Comparison of ENCODE assay signal across 18 cellular contexts in genomic region chr15:92596623-92597022, GRCh38.
"Had no signal": no experiment of that assay in that cellular context is flagged by ENCODE, and none has a peak within 500 bp of the region (broad histone marks: within the 10 kb centered on the region; RNA-seq: fewer than 3 reads in every experiment).

No MANE protein-coding gene starts in this region.

- H3K36me3 ChIP-seq: heart left ventricle, neutrophil, stomach, uterus had no signal

- H3K27ac ChIP-seq: epithelial cell of prostate, foreskin keratinocyte, neutrophil, psoas muscle, stomach had no signal

- ATAC-seq: foreskin keratinocyte; naive thymus-derived CD4-positive, alpha-beta T cell had no signal

- H3K27me3 ChIP-seq: stomach, uterus had no signal

- H3K4me1 ChIP-seq: psoas muscle, uterus had no signal

- H3K4me3 ChIP-seq: lung, psoas muscle, stomach, uterus had no signal

- H3K9me3 ChIP-seq: heart left ventricle, neutrophil, psoas muscle, stomach, uterus had no signal

- DNase-seq: effector memory CD4-positive, alpha-beta T cell; heart left ventricle; hippocampal formation; kidney glomerular epithelial cell; mesenchymal stem cell; naive thymus-derived CD4-positive, alpha-beta T cell; nephron progenitor cell; psoas muscle; small intestine; stimulated activated CD4-positive, alpha-beta T cell treated with anti-CD3 and anti-CD28 coated beads, Interleukin-12 subunit alpha, Interleukin-12 subunit beta, amount 100 ng/mL, for 4 hours; stimulated activated naive CD4-positive, alpha-beta T cell; stomach; substantia nigra had no signal
